25 cellular contexts compared by ENCODE assay signal in the genomic region with DNA sequence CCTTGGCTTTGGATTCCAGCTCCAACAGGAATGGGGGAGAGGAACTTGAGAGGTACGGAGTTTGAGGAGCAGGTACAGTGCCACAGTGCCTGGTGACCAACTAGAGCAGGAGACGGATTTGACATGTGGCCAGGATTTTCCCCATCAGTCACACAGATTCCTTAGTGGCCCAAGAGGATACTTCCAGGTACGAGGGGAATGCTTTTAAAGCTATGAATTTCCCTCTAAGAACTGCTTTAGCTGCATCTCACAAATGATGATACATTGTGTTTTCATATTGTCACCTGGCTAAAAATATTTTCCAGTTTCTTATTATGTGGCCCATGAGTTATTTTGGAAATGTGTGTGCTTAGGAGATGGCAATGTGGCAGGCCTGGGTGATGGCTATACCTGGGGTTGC.
"Had no signal": no experiment of that assay in that cellular context is flagged by ENCODE, and none has a peak within 500 bp of the region (broad histone marks: within the 10 kb centered on the region; RNA-seq: fewer than 3 reads in every experiment).

No MANE protein-coding gene starts in this region.

- H3K4me1 Mint-ChIP-seq: memory B cell, neural crest cell had no signal

- H3K27me3 Mint-ChIP-seq: memory B cell; naive B cell; natural killer cell treated with Interleukin-12 subunit alpha and Interleukin-12 subunit beta and Interleukin-15 and Interleukin-18, amount 100 ng/mL, for 72 hours; progenitor cell of endocrine pancreas; stimulated activated naive CD8-positive, alpha-beta T cell treated with anti-CD3 and anti-CD28 coated beads, Interleukin-15, amount 100 ng/mL, for 72 hours had no signal

- H3K36me3 ChIP-seq: uterus had no signal

- FAIRE-seq: endothelial cell of umbilical vein, frontal cortex, kidney had no signal

- ATAC-seq: left lobe of liver; natural killer cell treated with Interleukin-12 subunit alpha and Interleukin-12 subunit beta and Interleukin-15 and Interleukin-18, amount 100 ng/mL, for 72 hours; stimulated activated naive CD8-positive, alpha-beta T cell treated with anti-CD3 and anti-CD28 coated beads, Interleukin-15, amount 100 ng/mL, for 72 hours; upper lobe of right lung had no signal

- H3K9ac ChIP-seq: parathyroid adenoma had no signal

- H3K4me1 ChIP-seq: parathyroid adenoma, tibial nerve, uterus had no signal

- H3K4me2 ChIP-seq: hepatocyte had no signal

- DNase-seq: dermis blood vessel endothelial cell; effector memory CD4-positive, alpha-beta T cell; head of caudate nucleus; kidney; naive B cell; spleen; stimulated activated CD4-positive, alpha-beta T cell treated with anti-CD3 and anti-CD28 coated beads, Interleukin-4, amount 100 ng/mL, for 4 hours; stimulated activated naive CD4-positive, alpha-beta T cell; stimulated activated naive CD8-positive, alpha-beta T cell treated with anti-CD3 and anti-CD28 coated beads, Interleukin-15, amount 100 ng/mL, for 72 hours; upper lobe of right lung; uterus had no signal

- H3K27ac Mint-ChIP-seq: memory B cell; naive B cell; natural killer cell treated with Interleukin-12 subunit alpha and Interleukin-12 subunit beta and Interleukin-15 and Interleukin-18, amount 100 ng/mL, for 72 hours had no signal

- H3K27ac ChIP-seq: hepatocyte, parathyroid adenoma, right atrium auricular region, skin epidermis, spleen, tibial nerve, upper lobe of right lung, uterus had no signal

- H2AFZ ChIP-seq: hepatocyte, parathyroid adenoma had no signal

- H3K27me3 ChIP-seq: hepatocyte, right atrium auricular region, spleen, tibial nerve, upper lobe of right lung, uterus had no signal

- H3K79me2 ChIP-seq: hepatocyte, parathyroid adenoma had no signal

- H3K4me3 Mint-ChIP-seq: memory B cell; natural killer cell treated with Interleukin-12 subunit alpha and Interleukin-12 subunit beta and Interleukin-15 and Interleukin-18, amount 100 ng/mL, for 72 hours; neural crest cell; stimulated activated naive CD8-positive, alpha-beta T cell treated with anti-CD3 and anti-CD28 coated beads, Interleukin-15, amount 100 ng/mL, for 72 hours had no signal

- H3K4me3 ChIP-seq: coronary artery, hepatocyte, lung, right atrium auricular region, skin epidermis, spleen, tibial nerve, upper lobe of right lung, uterus had no signal
